Comparison of ENCODE assay signal across 13 cellular contexts in the genomic region with DNA sequence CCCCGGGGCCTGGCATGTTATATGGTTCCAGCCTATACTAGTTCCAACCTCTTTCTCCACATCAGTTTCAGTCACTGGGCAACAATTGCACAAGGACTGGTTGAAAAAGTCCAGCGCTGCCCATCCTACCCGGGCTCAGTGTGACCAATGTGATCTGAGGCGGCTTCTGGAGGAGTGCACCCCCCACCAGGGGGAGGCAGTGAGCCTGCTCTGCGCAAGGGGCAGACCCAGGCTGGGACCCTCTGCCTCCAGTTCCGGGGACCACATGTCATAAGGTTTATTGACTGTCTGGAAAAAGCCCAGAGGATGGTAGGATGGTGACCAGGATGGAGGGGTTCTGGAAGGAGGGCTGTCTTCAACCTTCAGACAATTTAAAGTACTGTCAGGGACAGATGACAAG. TPM values are rescaled to one million over a fixed set of nuclear protein-coding genes. Genes with fewer than 3 reads are reported as not detected.
A peak's percentile ranks its signal among the peaks of the same experiment; 100 is the strongest.
DNase-seq lines count a peak whose midpoint lies in the region; ATAC-seq and TF ChIP-seq lines count a peak whose summit lies in the region.
"Had no signal": no experiment of that assay in that cellular context is flagged by ENCODE, and none has a peak within 500 bp of the region (broad histone marks: within the 10 kb centered on the region; RNA-seq: fewer than 3 reads in every experiment).

No MANE protein-coding gene starts in this region.

- no peaks in the 10 kb centered on the region for H3K36me3 Mint-ChIP-seq in type B pancreatic cell
- H3K36me3 Mint-ChIP-seq in natural killer cell: no peaks in the 10 kb centered on the region
- H3K36me3 Mint-ChIP-seq: CD8-positive, alpha-beta memory T cell had no signal

- H2AFZ ChIP-seq in OCI-LY3 (ENCODE audit: low read depth, low read length): no peak overlapping the region

- H3K27me3 Mint-ChIP-seq in type B pancreatic cell (no peaks in the 10 kb centered on the region), natural killer cell (ENCODE audit: low read depth in 2 of 2) (peaks cover 6 to 23% of the 10 kb centered on the region in 2 donors)

- intact Hi-C loops in natural killer cell (cut with micrococcal nuclease): no loop called here

- H3K27ac Mint-ChIP-seq in type B pancreatic cell (no peak overlapping the region), natural killer cell (no peak overlapping the region)
- H3K27ac Mint-ChIP-seq: CD8-positive, alpha-beta memory T cell had no signal

- H3K4me3 ChIP-seq in cardiac muscle cell: no peak overlapping the region
- H3K4me3 ChIP-seq in right atrium auricular region: no peak overlapping the region
- no peak overlapping the region for H3K4me3 ChIP-seq in OCI-LY3 (ENCODE audit: low read length)
- no peak overlapping the region for H3K4me3 ChIP-seq in epithelial cell of esophagus (ENCODE audit: low read length)
- H3K4me3 ChIP-seq: ovary had no signal

- H4K20me1 ChIP-seq in OCI-LY3 (ENCODE audit: insufficient read depth, low read length): no peaks in the 10 kb centered on the region

- H3K9me3 ChIP-seq in cardiac muscle cell (ENCODE audit: low read depth) (no peaks in the 10 kb centered on the region), right atrium auricular region (no peaks in the 10 kb centered on the region), OCI-LY3 (ENCODE audit: insufficient read depth, low read length) (no peaks in the 10 kb centered on the region)
- H3K9me3 ChIP-seq: ovary had no signal

- H3K4me3 Mint-ChIP-seq in type B pancreatic cell: no peak overlapping the region
- no peak overlapping the region for H3K4me3 Mint-ChIP-seq in natural killer cell
- H3K4me3 Mint-ChIP-seq: CD8-positive, alpha-beta memory T cell had no signal

- DNase-seq in cardiac muscle cell (ENCODE audit: low read depth in 1 of 2, low spot score in 1 of 2) (no peak), right atrium auricular region (ENCODE audit: low spot score) (no peak), epithelial cell of esophagus (ENCODE audit: low read depth) (no peak), type B pancreatic cell (ENCODE audit: extremely low spot score, unreplicated experiment) (peak; percentile 68), DMS79 (lab: John Stamatoyannopoulos, UW) (no peak), NCI-H1048 (lab: John Stamatoyannopoulos, UW) (no peak), natural killer cell (no peak)
- DNase-seq: amniotic stem cell; CD8-positive, alpha-beta memory T cell; NCI-H1436; ovary had no signal

- peaks cover 11% of the 10 kb centered on the region for H3K4me1 Mint-ChIP-seq in type B pancreatic cell (ENCODE audit: unreplicated experiment)
- peaks cover 0 to 7% of the 10 kb centered on the region in 2 donors for H3K4me1 Mint-ChIP-seq in natural killer cell

- H3K36me3 ChIP-seq in cardiac muscle cell: no peaks in the 10 kb centered on the region
- no peaks in the 10 kb centered on the region for H3K36me3 ChIP-seq in right atrium auricular region
- H3K36me3 ChIP-seq in OCI-LY3 (replicated peaks; ENCODE audit: low read depth, low read length): no peaks in the 10 kb centered on the region
- H3K36me3 ChIP-seq: ovary had no signal

- TF ChIP-seq CTCF in cardiac muscle cell (IDR thresholded peaks at IDR 0.05; ENCODE audit: low read depth, low read length): peak; percentile 38
- TF ChIP-seq CTCF in right atrium auricular region (IDR thresholded peaks at IDR 0.05): peak in 1 of 2 donors; percentile 33
- TF ChIP-seq CTCF in OCI-LY3 (IDR thresholded peaks at IDR 0.05; ENCODE audit: low read depth, low read length): peak; percentile 73
- peak; percentile 13 for TF ChIP-seq CTCF in epithelial cell of esophagus (IDR thresholded peaks at IDR 0.05; ENCODE audit: insufficient read depth, low read depth, low read length, missing control alignments)
- peak; percentile 48 for TF ChIP-seq CTCF in type B pancreatic cell (conservative IDR thresholded peaks at IDR 0.05)
- no peak for TF ChIP-seq CTCF in natural killer cell (IDR thresholded peaks at IDR 0.05)

- ATAC-seq in natural killer cell: no peak

- H3K27ac ChIP-seq in cardiac muscle cell (no peak overlapping the region), right atrium auricular region (no peak overlapping the region), OCI-LY3 (ENCODE audit: low read length) (no peak overlapping the region)
- H3K27ac ChIP-seq: ovary had no signal

- no peak overlapping the region for H3K9ac ChIP-seq in OCI-LY3 (ENCODE audit: low read length)

- H3K79me2 ChIP-seq in OCI-LY3 (ENCODE audit: low read length): no peaks in the 10 kb centered on the region

- peaks cover 23% of the 10 kb centered on the region for H3K4me1 ChIP-seq in cardiac muscle cell (ENCODE audit: low read depth)
- H3K4me1 ChIP-seq in right atrium auricular region: peaks cover 0 to 12% of the 10 kb centered on the region in 2 donors
- H3K4me1 ChIP-seq in OCI-LY3 (ENCODE audit: low read length): peaks cover 39% of the 10 kb centered on the region

- no peaks in the 10 kb centered on the region for H3K9me3 Mint-ChIP-seq in type B pancreatic cell
- no peaks in the 10 kb centered on the region for H3K9me3 Mint-ChIP-seq in natural killer cell
- H3K9me3 Mint-ChIP-seq: CD8-positive, alpha-beta memory T cell had no signal

- no peaks in the 10 kb centered on the region for H3K27me3 ChIP-seq in cardiac muscle cell
- no peaks in the 10 kb centered on the region for H3K27me3 ChIP-seq in right atrium auricular region
- H3K27me3 ChIP-seq in OCI-LY3 (ENCODE audit: low read depth, low read length): peaks cover 16% of the 10 kb centered on the region; the same call in 1 of the 2 replicates
- H3K27me3 ChIP-seq: ovary had no signal

- no peak overlapping the region for H3K4me2 ChIP-seq in OCI-LY3 (ENCODE audit: low read length)

RNA-seq across cellular contexts. Expression of a gene that starts 25.6 kb away (rescaled TPM):
- total RNA-seq in cardiac muscle cell (0.09 TPM in 1 of 2 replicates, not detected in the other), right atrium auricular region (not detected), type B pancreatic cell (ENCODE audit: low replicate concordance) (0.38 and 0.94 TPM in 2 replicates), natural killer cell (not detected)
- polyA plus RNA-seq in cardiac muscle cell: 0.22 TPM in 1 of 2 replicates, not detected in the other
- total RNA-seq: CD8-positive, alpha-beta memory T cell; T-helper 1 cell treated with Interleukin-12 subunit alpha and Interleukin-12 subunit beta and Interleukin-4 antibody, amounts not matched to agents 30 ng/mL and 1 ng/mL, for 36 hours had no signal
- polyA plus RNA-seq: CD8-positive, alpha-beta memory T cell had no signal
